15 cellular contexts compared by ENCODE assay signal in genomic region chr19:4371898-4372629, GRCh38. TPM values are rescaled to one million over a fixed set of nuclear protein-coding genes. Genes with fewer than 3 reads are reported as not detected.
A peak's percentile ranks its signal among the peaks of the same experiment; 100 is the strongest.
DNase-seq lines count a peak whose midpoint lies in the region; ATAC-seq and TF ChIP-seq lines count a peak whose summit lies in the region.
"Had no signal": no experiment of that assay in that cellular context is flagged by ENCODE, and none has a peak within 500 bp of the region (broad histone marks: within the 10 kb centered on the region; RNA-seq: fewer than 3 reads in every experiment).

No MANE protein-coding gene starts in this region.

- H3K9me3 Mint-ChIP-seq in MCF 10A (ENCODE audit: unreplicated experiment) (no peaks in the 10 kb centered on the region), brain (peaks cover 0 to 3% (median 0%) of the 10 kb centered on the region in 5 experiments), nephron progenitor cell (no peaks in the 10 kb centered on the region)
- H3K9me3 Mint-ChIP-seq: H9 had no signal

- peak overlapping the region; percentile 9 for H3K27ac Mint-ChIP-seq in MCF 10A (ENCODE audit: low read depth, unreplicated experiment)
- H3K27ac Mint-ChIP-seq in brain: peak overlapping the region; percentile 62 to 93 (median 71)
- H3K27ac Mint-ChIP-seq in nephron progenitor cell: peak overlapping the region; percentile 95
- H3K27ac Mint-ChIP-seq: H9 had no signal

- H3K27me3 ChIP-seq in mammary epithelial cell (ENCODE audit: insufficient read depth, low read length) (no peaks in the 10 kb centered on the region), upper lobe of left lung (no peaks in the 10 kb centered on the region), upper lobe of right lung (no peaks in the 10 kb centered on the region)
- H3K27me3 ChIP-seq: uterus had no signal

- no peak for ATAC-seq in upper lobe of left lung (ENCODE audit: low FRiP score in 2 of 2)
- ATAC-seq in upper lobe of right lung: no peak
- ATAC-seq: right cardiac atrium had no signal

- H3K36me3 ChIP-seq in mammary epithelial cell (ENCODE audit: insufficient read depth, low read length) (peaks cover 2% of the 10 kb centered on the region), upper lobe of left lung (peaks cover 0 to 15% (median 0%) of the 10 kb centered on the region in 4 donors), upper lobe of right lung (no peaks in the 10 kb centered on the region)
- H3K36me3 ChIP-seq: uterus had no signal

- no peak overlapping the region for H2AFZ ChIP-seq in mammary epithelial cell (ENCODE audit: low read depth, low read length)

- DNase-seq in MCF 10A (ENCODE audit: unreplicated experiment): no peak
- DNase-seq in mammary epithelial cell: no peak
- no peak for DNase-seq in nephron progenitor cell
- no peak for DNase-seq in upper lobe of left lung
- no peak for DNase-seq in upper lobe of right lung
- no peak for DNase-seq in effector CD4-positive, alpha-beta T cell
- no peak for DNase-seq in GM19240 (ENCODE audit: insufficient read length, low spot score)
- DNase-seq: activated T-cell treated with anti-CD3 and anti-CD28 coated beads for 4 hours, H9, NCI-H1417 treated with DMSO at 0.1 percent for 48 hours, NCI-H526, right cardiac atrium, SHP77, uterus had no signal

- H3K4me3 Mint-ChIP-seq in MCF 10A (ENCODE audit: unreplicated experiment) (no peak overlapping the region), brain (peak overlapping the region in 1 of 5 experiments; percentile 10), nephron progenitor cell (no peak overlapping the region)
- H3K4me3 Mint-ChIP-seq: H9 had no signal

- POLR2A ChIA-PET in MCF 10A (lab: Yijun Ruan, JAX): interaction anchor here (0.8 to 1.2 kb wide), 2 partner anchors 28 to 29 kb away, joined by 4 read pairs; partner anchors contain the start of gene SH3GL1

- in situ Hi-C loops in mammary epithelial cell (cut with MboI; ENCODE audit: low sequenced_read_pairs in 2 of 2): loop anchor here in 1 of 2 donors (25.0 kb wide), 1 partner anchor 110 kb away; no protein-coding TSS in a partner anchor

- H3K4me2 ChIP-seq in mammary epithelial cell (ENCODE audit: insufficient read depth, low read depth, low read length): no peak overlapping the region

- TF ChIP-seq CTCF in MCF 10A (IDR thresholded peaks at IDR 0.05; ENCODE audit: unreplicated experiment) (no peak), mammary epithelial cell (conservative IDR thresholded peaks at IDR 0.05 in 1 of 2, IDR thresholded peaks at IDR 0.05 in 1 of 2; ENCODE audit: extremely low read depth in 1 of 2, insufficient read depth in 1 of 2, low read depth in 1 of 2, low read length in 2 of 2) (no peak), brain (conservative IDR thresholded peaks at IDR 0.05) (no peak), nephron progenitor cell (IDR thresholded peaks at IDR 0.05) (no peak), upper lobe of left lung (IDR thresholded peaks at IDR 0.05) (no peak), upper lobe of right lung (IDR thresholded peaks at IDR 0.05) (no peak)

- no peak overlapping the region for H3K4me3 ChIP-seq in mammary epithelial cell (replicated peaks in 1 of 3; ENCODE audit: insufficient read depth in 1 of 3, low read depth in 2 of 3, low read length in 3 of 3)
- H3K4me3 ChIP-seq in upper lobe of left lung: no peak overlapping the region
- H3K4me3 ChIP-seq in upper lobe of right lung: no peak overlapping the region
- H3K4me3 ChIP-seq: uterus had no signal

- no peak overlapping the region for H3K9ac ChIP-seq in mammary epithelial cell (ENCODE audit: insufficient read depth, low read length)

- CTCF ChIA-PET in MCF 10A (lab: Yijun Ruan, JAX): no interaction called here
- CTCF ChIA-PET in mammary epithelial cell (lab: Charles Lee; ENCODE audit: low non-redundant PET): no interaction called here

- H3K9me3 ChIP-seq in mammary epithelial cell (replicated peaks; ENCODE audit: insufficient read depth, low read length): no peaks in the 10 kb centered on the region
- no peaks in the 10 kb centered on the region for H3K9me3 ChIP-seq in upper lobe of left lung
- H3K9me3 ChIP-seq in upper lobe of right lung: no peaks in the 10 kb centered on the region
- H3K9me3 ChIP-seq: uterus had no signal

- H3K27ac ChIP-seq in mammary epithelial cell (ENCODE audit: insufficient read depth, low read depth, low read length) (no peak overlapping the region), upper lobe of left lung (peak overlapping the region in 3 of 4 donors; percentile 18 to 85 (median 85)), upper lobe of right lung (no peak overlapping the region)

- dilution Hi-C loops in mammary epithelial cell (cut with HindIII; ENCODE audit: low sequenced_read_pairs): no loop called here

- intact Hi-C loops in MCF 10A (cut with micrococcal nuclease): no loop called here
- intact Hi-C loops in mammary epithelial cell (cut with micrococcal nuclease): no loop called here
- intact Hi-C loops in upper lobe of right lung (cut with DNase I): no loop called here

- H3K4me1 ChIP-seq in mammary epithelial cell (ENCODE audit: insufficient read depth, low read length) (peaks cover 75% of the 10 kb centered on the region), upper lobe of left lung (peaks cover 78 to 92% (median 87%) of the 10 kb centered on the region in 4 donors), upper lobe of right lung (peaks cover 95% of the 10 kb centered on the region)

- TF ChIP-seq EP300 in upper lobe of left lung (IDR thresholded peaks at IDR 0.05): no peak

- no peaks in the 10 kb centered on the region for H3K27me3 Mint-ChIP-seq in MCF 10A (ENCODE audit: insufficient read depth, unreplicated experiment)
- H3K27me3 Mint-ChIP-seq in brain: no peaks in the 10 kb centered on the region
- H3K27me3 Mint-ChIP-seq in nephron progenitor cell (ENCODE audit: low read depth, poor library complexity): no peaks in the 10 kb centered on the region

- no peaks in the 10 kb centered on the region for H4K20me1 ChIP-seq in mammary epithelial cell (ENCODE audit: insufficient read depth, low read length)

- no TSS peak for BruUV-seq in MCF 10A (replicated peaks; lab: Mats Ljungman, UMichigan)
- BruUV-seq in mammary epithelial cell (replicated peaks; lab: Mats Ljungman, UMichigan): no TSS peak

- H3K36me3 Mint-ChIP-seq in MCF 10A (ENCODE audit: insufficient read depth, unreplicated experiment): peaks cover 44% of the 10 kb centered on the region
- H3K36me3 Mint-ChIP-seq in brain: no peaks in the 10 kb centered on the region
- H3K36me3 Mint-ChIP-seq in nephron progenitor cell (ENCODE audit: low read depth): no peaks in the 10 kb centered on the region

- WGBS in mammary epithelial cell (ENCODE audit: low coverage, missing lambda C conversion rate): 95% methylated on average over 14 of the region's 15 CpGs
- WGBS in upper lobe of left lung, 2 donors: 88 to 93% methylated on average over 14 to 15 of the region's 15 CpGs

- TF ChIP-seq POLR2A in upper lobe of left lung (IDR thresholded peaks at IDR 0.05): no peak

- H3K4me1 Mint-ChIP-seq in MCF 10A (ENCODE audit: insufficient read depth, unreplicated experiment) (peaks cover 40% of the 10 kb centered on the region), brain (peaks cover 82% of the 10 kb centered on the region), nephron progenitor cell (peaks cover 78% of the 10 kb centered on the region)

- peaks cover 89% of the 10 kb centered on the region for H3K79me2 ChIP-seq in mammary epithelial cell (ENCODE audit: insufficient read depth, low read length)

RNA-seq across cellular contexts. Expression of gene SH3GL1, which starts 28.3 kb away (rescaled TPM):
- 94.4 and 106 TPM in 2 replicates for total RNA-seq in MCF 10A (2022)
- total RNA-seq in mammary epithelial cell: 100 to 1,000 TPM in 1 of 2 donors, 10 to 100 TPM in 1; 80.5 to 149 TPM
- polyA plus RNA-seq in mammary epithelial cell: 84.9 TPM
- polyA minus RNA-seq in mammary epithelial cell: 55.7 TPM
- polyA plus RNA-seq in brain (ENCODE audit: insufficient read depth, low read depth, low replicate concordance): 129 TPM
- 10 to 100 TPM; 27.4 to 60.1 (median 53.8) TPM for total RNA-seq in upper lobe of left lung
- total RNA-seq in upper lobe of right lung: 47.6 TPM

RNA-seq across cellular contexts. Expression of gene MPND, which starts 28.7 kb away (rescaled TPM):
- total RNA-seq in MCF 10A (2022): 2.4 and 7.2 TPM in 2 replicates
- total RNA-seq in mammary epithelial cell: 10 to 100 TPM in 1 of 2 donors, 1 to 10 TPM in 1; 4.3 to 12.5 TPM
- polyA plus RNA-seq in mammary epithelial cell: 5.5 TPM
- polyA minus RNA-seq in mammary epithelial cell: 2.0 TPM
- polyA plus RNA-seq in brain (ENCODE audit: insufficient read depth, low read depth, low replicate concordance): 73.2 TPM
- total RNA-seq in upper lobe of left lung: 10 to 100 TPM in 4 of 6 donors, 1 to 10 TPM in 2; 7.7 to 37.1 (median 15.6) TPM
- 29.3 TPM for total RNA-seq in upper lobe of right lung

RNA-seq across cellular contexts. Expression of gene CHAF1A, which starts 30.4 kb away (rescaled TPM):
- total RNA-seq in MCF 10A (2022) (15.3 and 16.7 TPM in 2 replicates), mammary epithelial cell (10 to 100 TPM in 1 of 2 donors, 1 to 10 TPM in 1; 4.0 to 30.0 TPM), upper lobe of left lung (10 to 100 TPM in 3 of 6 donors, 1 to 10 TPM in 3; 3.3 to 16.8 (median 10.1) TPM), upper lobe of right lung (10.8 TPM)
- polyA plus RNA-seq in mammary epithelial cell (24.4 TPM), brain (ENCODE audit: insufficient read depth, low read depth, low replicate concordance) (36.3 TPM)
- 16.8 TPM for polyA minus RNA-seq in mammary epithelial cell

RNA-seq across cellular contexts. Expression of gene STAP2, which starts 33.4 kb away (rescaled TPM):
- total RNA-seq in MCF 10A (2022): 14.8 and 20.3 TPM in 2 replicates
- 10 to 100 TPM; 26.7 to 52.8 TPM for total RNA-seq in mammary epithelial cell
- polyA plus RNA-seq in mammary epithelial cell: 55.0 TPM
- polyA minus RNA-seq in mammary epithelial cell: 40.1 TPM
- 25.7 TPM for polyA plus RNA-seq in brain (ENCODE audit: insufficient read depth, low read depth, low replicate concordance)
- 10 to 100 TPM; 11.2 to 39.8 (median 14.7) TPM for total RNA-seq in upper lobe of left lung
- 16.1 TPM for total RNA-seq in upper lobe of right lung

Comparison
In these comparisons a context has a peak if more than half of its experiments do, and no peak if none do; other contexts are left out.
1. H3K27ac Mint-ChIP-seq: peak in every context shown above with its lines; median percentile 95 in nephron progenitor cell; 71 in brain; 9 in MCF 10A.
2. H3K27ac ChIP-seq: peak in upper lobe of left lung (3 of 4); none in mammary epithelial cell (single experiment) and upper lobe of right lung (single experiment).